ENCODE assay signal across 23 cellular contexts in the genomic region with DNA sequence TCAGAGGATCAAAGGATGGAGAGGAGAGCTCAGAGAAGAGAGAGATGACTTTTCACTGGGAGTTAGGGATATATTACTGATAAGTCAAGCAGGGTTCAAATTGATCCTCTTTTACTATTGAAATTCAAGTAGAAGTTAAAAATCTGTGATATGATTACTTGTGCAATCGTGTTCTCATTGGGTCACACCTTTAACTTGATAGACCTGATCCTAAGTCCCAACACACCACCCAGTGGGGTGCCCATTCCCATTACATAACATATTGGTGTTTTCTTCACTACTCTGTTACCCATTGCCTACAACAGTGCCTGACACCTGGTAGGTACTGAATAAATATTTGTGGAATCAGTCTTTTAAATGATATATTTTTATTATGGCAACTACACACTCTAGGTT.
"Had no signal": no experiment of that assay in that cellular context is flagged by ENCODE, and none has a peak within 500 bp of the region (broad histone marks: within the 10 kb centered on the region; RNA-seq: fewer than 3 reads in every experiment).

No MANE protein-coding gene starts in this region.

- H3K27me3 ChIP-seq: brain microvascular endothelial cell, esophagus muscularis mucosa, ovary, right atrium auricular region, transverse colon had no signal

- H3K4me1 ChIP-seq: psoas muscle had no signal

- H3K9me3 Mint-ChIP-seq: activated CD4-positive, alpha-beta T cell treated with anti-CD3 and anti-CD28 coated beads, Interleukin-2, amount 10 ng/mL, durations not matched to agents 7 days and 5 days; activated CD8-positive, alpha-beta T cell treated with anti-CD3 and anti-CD28 coated beads for 36 hours; activated naive CD4-positive, alpha-beta T cell treated with anti-CD3 and anti-CD28 coated beads, Interleukin-2, amount 50 U/mL, for 24 hours; naive thymus-derived CD8-positive, alpha-beta T cell; T-cell; T-helper 2 cell treated with Interferon-gamma antibody and Interleukin-4, amounts not matched to agents 5 μg/mL and 100 μg/mL, for 36 hours had no signal

- H3K27me3 Mint-ChIP-seq: activated CD4-positive, alpha-beta T cell treated with anti-CD3 and anti-CD28 coated beads, Interleukin-2, amount 10 ng/mL, durations not matched to agents 7 days and 5 days; activated CD8-positive, alpha-beta memory T cell treated with anti-CD3 and anti-CD28 coated beads, Interleukin-2, amount 10 ng/mL, durations not matched to agents 7 days and 5 days; activated CD8-positive, alpha-beta T cell treated with anti-CD3 and anti-CD28 coated beads for 36 hours; activated naive CD4-positive, alpha-beta T cell treated with anti-CD3 and anti-CD28 coated beads, Interleukin-2, amount 50 U/mL, for 24 hours; T-cell had no signal

- H3K27ac Mint-ChIP-seq: activated CD4-positive, alpha-beta T cell treated with anti-CD3 and anti-CD28 coated beads, Interleukin-2, amount 10 ng/mL, durations not matched to agents 7 days and 5 days; activated CD8-positive, alpha-beta memory T cell treated with anti-CD3 and anti-CD28 coated beads, Interleukin-2, amount 10 ng/mL, durations not matched to agents 7 days and 5 days; activated CD8-positive, alpha-beta T cell treated with anti-CD3 and anti-CD28 coated beads for 36 hours; T-cell; T-helper 2 cell treated with Interferon-gamma antibody and Interleukin-4, amounts not matched to agents 5 μg/mL and 100 μg/mL, for 36 hours had no signal

- H3K36me3 ChIP-seq: brain microvascular endothelial cell, esophagus muscularis mucosa, lower lobe of right lung, ovary, right atrium auricular region, transverse colon, WERI-Rb-1 had no signal

- DNase-seq: activated CD4-positive, alpha-beta T cell treated with anti-CD3 and anti-CD28 coated beads, Interleukin-2, amount 10 ng/mL, durations not matched to agents 7 days and 5 days; activated CD4-positive, CD25-positive, alpha-beta regulatory T cell treated with anti-CD3 and anti-CD28 coated beads, Interleukin-2, amount 50 U/mL, for 72 hours; activated CD8-positive, alpha-beta memory T cell treated with anti-CD3 and anti-CD28 coated beads, Interleukin-2, amount 10 ng/mL, durations not matched to agents 7 days and 5 days; activated CD8-positive, alpha-beta T cell treated with anti-CD3 and anti-CD28 coated beads for 36 hours; activated gamma-delta T cell; activated T-cell treated with anti-CD3 and anti-CD28 coated beads for 4 hours; aorta; brain microvascular endothelial cell; central memory CD4-positive, alpha-beta T cell; lower lobe of right lung; naive thymus-derived CD8-positive, alpha-beta T cell; ovary; psoas muscle; stimulated activated CD4-positive, alpha-beta T cell treated with anti-CD3 and anti-CD28 coated beads, Interleukin-12 subunit alpha, Interleukin-12 subunit beta, amount 100 ng/mL, for 4 hours; stimulated activated CD4-positive, alpha-beta T cell treated with anti-CD3 and anti-CD28 coated beads, Interleukin-4, amount 100 ng/mL, for 4 hours; stimulated activated naive CD8-positive, alpha-beta T cell treated with anti-CD3 and anti-CD28 coated beads, Interleukin-15, Interleukin-2, amounts not matched to agents 100 U/mL and 50 U/mL, for 24 hours; T-cell; transverse colon; WERI-Rb-1 had no signal

- H3K4me3 Mint-ChIP-seq: activated CD4-positive, alpha-beta T cell treated with anti-CD3 and anti-CD28 coated beads, Interleukin-2, amount 10 ng/mL, durations not matched to agents 7 days and 5 days; activated CD8-positive, alpha-beta memory T cell treated with anti-CD3 and anti-CD28 coated beads, Interleukin-2, amount 10 ng/mL, durations not matched to agents 7 days and 5 days; activated CD8-positive, alpha-beta T cell treated with anti-CD3 and anti-CD28 coated beads for 36 hours; activated naive CD4-positive, alpha-beta T cell treated with anti-CD3 and anti-CD28 coated beads, Interleukin-2, amount 50 U/mL, for 24 hours; naive thymus-derived CD8-positive, alpha-beta T cell; T-cell; T-helper 2 cell treated with Interferon-gamma antibody and Interleukin-4, amounts not matched to agents 5 μg/mL and 100 μg/mL, for 36 hours had no signal

- H3K4me3 ChIP-seq: esophagus muscularis mucosa, lower lobe of right lung, ovary, psoas muscle, right atrium auricular region, transverse colon had no signal

- H3K27ac ChIP-seq: brain microvascular endothelial cell, lower lobe of right lung, ovary, psoas muscle, right atrium auricular region, WERI-Rb-1 had no signal

- H3K36me3 Mint-ChIP-seq: activated naive CD4-positive, alpha-beta T cell treated with anti-CD3 and anti-CD28 coated beads, Interleukin-2, amount 50 U/mL, for 24 hours; naive thymus-derived CD8-positive, alpha-beta T cell; T-cell had no signal

- H3K9me3 ChIP-seq: esophagus muscularis mucosa, lower lobe of right lung, ovary, psoas muscle, right atrium auricular region, transverse colon had no signal
